ENCODE assay signal across 10 cellular contexts in genomic region chr3:169965562-169965961, GRCh38. TPM values are rescaled to one million over a fixed set of nuclear protein-coding genes. Genes with fewer than 3 reads are reported as not detected.
DNase-seq lines count a peak whose midpoint lies in the region; ATAC-seq and TF ChIP-seq lines count a peak whose summit lies in the region.
"Had no signal": no experiment of that assay in that cellular context is flagged by ENCODE, and none has a peak within 500 bp of the region (broad histone marks: within the 10 kb centered on the region; RNA-seq: fewer than 3 reads in every experiment).

No MANE protein-coding gene starts in this region.

- H3K27ac ChIP-seq in HUES6 (ENCODE audit: low read depth, low read length) (no peak overlapping the region), breast epithelium (peak overlapping the region in 1 of 2 donors; percentile 98)

- peaks cover 18% of the 10 kb centered on the region for H3K27me3 Mint-ChIP-seq in Caco-2 (ENCODE audit: insufficient read depth, unreplicated experiment)
- peaks cover 23 to 33% of the 10 kb centered on the region in 2 donors for H3K27me3 Mint-ChIP-seq in natural killer cell treated with Interleukin-12 subunit alpha and Interleukin-12 subunit beta and Interleukin-15 and Interleukin-18, amount 100 ng/mL, for 72 hours

- peaks cover 14% of the 10 kb centered on the region for H3K4me1 Mint-ChIP-seq in Caco-2 (ENCODE audit: low read depth, unreplicated experiment)
- H3K4me1 Mint-ChIP-seq in natural killer cell treated with Interleukin-12 subunit alpha and Interleukin-12 subunit beta and Interleukin-15 and Interleukin-18, amount 100 ng/mL, for 72 hours (ENCODE audit: low read depth in 2 of 2) = peaks cover 18 to 29% of the 10 kb centered on the region in 2 donors

- intact Hi-C loops in Caco-2 (cut with micrococcal nuclease; ENCODE audit: unreplicated experiment) (no loop called here), breast epithelium (cut with DNase I; ENCODE audit: low total_unique reads) (no loop called here), sciatic nerve (cut with DNase I) (no loop called here)

- H3K36me3 ChIP-seq in Caco-2 (ENCODE audit: control insufficient read depth, insufficient read depth, low read length) = no peaks in the 10 kb centered on the region; the same call in 1 of the 2 replicates
- H3K36me3 ChIP-seq in HUES6 (ENCODE audit: control insufficient read depth, insufficient read depth, low read length) = 0 out of 2 replicates have a peak, but pooled peaks cover 4% of the 10 kb centered on the region
- no peaks in the 10 kb centered on the region for H3K36me3 ChIP-seq in breast epithelium

- no peaks in the 10 kb centered on the region for H3K9me3 Mint-ChIP-seq in Caco-2 (ENCODE audit: unreplicated experiment)
- H3K9me3 Mint-ChIP-seq in natural killer cell treated with Interleukin-12 subunit alpha and Interleukin-12 subunit beta and Interleukin-15 and Interleukin-18, amount 100 ng/mL, for 72 hours = no peaks in the 10 kb centered on the region

- no peak overlapping the region for H3K4me3 ChIP-seq in Caco-2 (ENCODE audit: low read depth, low read length)
- H3K4me3 ChIP-seq in HUES6 (ENCODE audit: low read depth, low read length) = peak overlapping the region; percentile 94
- H3K4me3 ChIP-seq in breast epithelium = peak overlapping the region in 2 of 3 donors; percentile 79 to 93

- H3K4me1 ChIP-seq in Caco-2 (peaks cover 7% of the 10 kb centered on the region), HUES6 (ENCODE audit: control insufficient read depth, insufficient read depth, low read length) (peaks cover 18% of the 10 kb centered on the region), breast epithelium (peaks cover 0 to 5% of the 10 kb centered on the region in 2 donors)

- peak overlapping the region; percentile 90 for H3K9ac ChIP-seq in HUES6 (ENCODE audit: low read length)

- H3K9me3 ChIP-seq in Caco-2 = peaks cover 2% of the 10 kb centered on the region
- no peaks in the 10 kb centered on the region for H3K9me3 ChIP-seq in HUES6 (ENCODE audit: control insufficient read depth, insufficient read depth, low read depth, low read length)
- no peaks in the 10 kb centered on the region for H3K9me3 ChIP-seq in breast epithelium

- ATAC-seq in natural killer cell treated with Interleukin-12 subunit alpha and Interleukin-12 subunit beta and Interleukin-15 and Interleukin-18, amount 100 ng/mL, for 72 hours = no peak
- ATAC-seq in HG03097 (IDR thresholded peaks at IDR 0.05; ENCODE audit: low FRiP score, unreplicated experiment) = no peak
- no peak for ATAC-seq in GM19452 (IDR thresholded peaks at IDR 0.05; ENCODE audit: unreplicated experiment)
- no peak for ATAC-seq in sciatic nerve

- no peak overlapping the region for H3K27ac Mint-ChIP-seq in Caco-2 (ENCODE audit: unreplicated experiment)
- H3K27ac Mint-ChIP-seq in natural killer cell treated with Interleukin-12 subunit alpha and Interleukin-12 subunit beta and Interleukin-15 and Interleukin-18, amount 100 ng/mL, for 72 hours = peak overlapping the region in 1 of 2 donors; percentile 81

- H3K4me3 Mint-ChIP-seq in Caco-2 (ENCODE audit: unreplicated experiment) = peak overlapping the region; percentile 97
- H3K4me3 Mint-ChIP-seq in natural killer cell treated with Interleukin-12 subunit alpha and Interleukin-12 subunit beta and Interleukin-15 and Interleukin-18, amount 100 ng/mL, for 72 hours = peak overlapping the region; percentile 90

- H3K36me3 Mint-ChIP-seq in Caco-2 (ENCODE audit: insufficient read depth, unreplicated experiment) = peaks cover 10% of the 10 kb centered on the region
- peaks cover 6% of the 10 kb centered on the region for H3K36me3 Mint-ChIP-seq in natural killer cell treated with Interleukin-12 subunit alpha and Interleukin-12 subunit beta and Interleukin-15 and Interleukin-18, amount 100 ng/mL, for 72 hours

- no peak for TF ChIP-seq CTCF in Caco-2 (IDR thresholded peaks at IDR 0.05; ENCODE audit: insufficient read depth in 1 of 2, low read depth in 1 of 2, low read length in 1 of 2, severe bottlenecking in 1 of 2, unreplicated experiment in 1 of 2)
- no peak for TF ChIP-seq CTCF in breast epithelium (IDR thresholded peaks at IDR 0.05)

- CTCF ChIA-PET in Caco-2 (lab: Charles Lee) = interaction anchor here (0.6 kb wide), 1 partner anchor 113 kb away, joined by 3 read pairs; no protein-coding TSS in a partner anchor

- no TSS peak for BruUV-seq in Caco-2 (replicated peaks; lab: Mats Ljungman, UMichigan)

- DNase-seq in Caco-2 (no peak), breast epithelium (ENCODE audit: low spot score in 2 of 2) (no peak), midbrain (lab: John Stamatoyannopoulos, UW) (no peak), sciatic nerve (ENCODE audit: low spot score) (no peak)
- no peak for DNase-seq in natural killer cell treated with Interleukin-12 subunit alpha and Interleukin-12 subunit beta and Interleukin-15 and Interleukin-18, amount 100 ng/mL, for 72 hours (ENCODE audit: low spot score)
- DNase-seq: central memory CD4-positive, alpha-beta T cell; stimulated activated CD4-positive, alpha-beta T cell treated with anti-CD3 and anti-CD28 coated beads, Interleukin-2, amount 100 ng/mL, for 24 hours had no signal

- H3K27me3 ChIP-seq in Caco-2 (replicated peaks; ENCODE audit: control insufficient read depth, insufficient read depth, low read length) (no peaks in the 10 kb centered on the region), HUES6 (ENCODE audit: control insufficient read depth, insufficient read depth, low read length) (no peaks in the 10 kb centered on the region), breast epithelium (no peaks in the 10 kb centered on the region)

- POLR2A ChIA-PET in Caco-2 (lab: Charles Lee) = no interaction called here

- TF ChIP-seq POLR2A in breast epithelium (IDR thresholded peaks at IDR 0.05) = no peak

RNA-seq across cellular contexts. Expression of gene SEC62, which starts 1.0 kb away (rescaled TPM):
- total RNA-seq in Caco-2 (2022) (60.3 and 74.7 TPM in 2 replicates), breast epithelium (100 to 1,000 TPM in 1 of 3 donors, 10 to 100 TPM in 2; 55.1 to 101 (median 56.1) TPM), sciatic nerve (232 TPM)
- 10 to 100 TPM; 51.2 to 68.9 TPM for total RNA-seq in natural killer cell treated with Interleukin-12 subunit alpha and Interleukin-12 subunit beta and Interleukin-15 and Interleukin-18, amount 100 ng/mL, for 72 hours

RNA-seq across cellular contexts. Expression of gene SAMD7, which starts 54.2 kb away (rescaled TPM):
- total RNA-seq in Caco-2 (2022) = not detected in 2 replicates
- under 1 TPM in 1 of 3 donors, not detected in 2; under 0.01 TPM for total RNA-seq in breast epithelium
- not detected for total RNA-seq in natural killer cell treated with Interleukin-12 subunit alpha and Interleukin-12 subunit beta and Interleukin-15 and Interleukin-18, amount 100 ng/mL, for 72 hours
- not detected for total RNA-seq in sciatic nerve
